8 cellular contexts compared by ENCODE assay signal in genomic region chr9:133162802-133163558, GRCh38. TPM values are rescaled to one million over a fixed set of nuclear protein-coding genes. Genes with fewer than 3 reads are reported as not detected.
DNase-seq lines count a peak whose midpoint lies in the region; ATAC-seq and TF ChIP-seq lines count a peak whose summit lies in the region.

No MANE protein-coding gene starts in this region.

- H3K27me3 ChIP-seq in mucosa of stomach (ENCODE audit: control insufficient read depth, insufficient read depth, low read length) (peaks cover 7% of the 10 kb centered on the region), uterus (no peaks in the 10 kb centered on the region)

- peak overlapping the region; percentile 60 to 79 for H3K27ac ChIP-seq in uterus

- H3K36me3 ChIP-seq in mucosa of stomach (ENCODE audit: control insufficient read depth, insufficient read depth, low read length) (no peaks in the 10 kb centered on the region), uterus (no peaks in the 10 kb centered on the region)

- H3K4me3 ChIP-seq in mucosa of stomach (ENCODE audit: low read length) (peak overlapping the region; percentile 22), uterus (peak overlapping the region; percentile 61 to 73)

- DNase-seq in Right ventricle myocardium inferior (ENCODE audit: missing footprints) = no peak
- DNase-seq in cardiac septum (ENCODE audit: low spot score) = no peak
- peak; percentile 57 for DNase-seq in ecto neural progenitor cell (ENCODE audit: low spot score)
- no peak for DNase-seq in uterus
- DNase-seq in anterior cingulate cortex (lab: John Stamatoyannopoulos, UW) = no peak
- DNase-seq in left colon = no peak

- TF ChIP-seq POLR2A in uterus (IDR thresholded peaks at IDR 0.05) = no peak

- ATAC-seq in Right ventricle myocardium inferior (peak; percentile 18), HG02981 (IDR thresholded peaks at IDR 0.05; ENCODE audit: unreplicated experiment) (no peak), left colon (no peak)

- peaks cover 13% of the 10 kb centered on the region for H3K4me1 ChIP-seq in mucosa of stomach (ENCODE audit: control insufficient read depth, insufficient read depth, low read length)
- H3K4me1 ChIP-seq in uterus = no peaks in the 10 kb centered on the region

- H3K9me3 ChIP-seq in mucosa of stomach (ENCODE audit: control insufficient read depth, low read length) = no peaks in the 10 kb centered on the region
- H3K9me3 ChIP-seq in uterus = no peaks in the 10 kb centered on the region

- peak overlapping the region; percentile 71 for H3K9ac ChIP-seq in mucosa of stomach (ENCODE audit: low read length)

- TF ChIP-seq CTCF in uterus (IDR thresholded peaks at IDR 0.05) = no peak

- intact Hi-C loops in Right ventricle myocardium inferior (cut with DNase I) (no loop called here), cardiac septum (cut with DNase I) (no loop called here), uterus (cut with DNase I; ENCODE audit: low total_unique reads) (no loop called here), left colon (cut with DNase I, micrococcal nuclease) (no loop called here)

RNA-seq across cellular contexts. Expression of gene GBGT1, which starts 0.7 kb away (rescaled TPM):
- total RNA-seq in Right ventricle myocardium inferior (8.2 TPM), cardiac septum (4.6 TPM), uterus (10 to 100 TPM in 2 of 4 donors, 1 to 10 TPM in 2; 3.5 to 28.5 (median 9.8) TPM), left colon (1 to 10 TPM; 4.9 to 5.5 TPM)

RNA-seq across cellular contexts. Expression of gene RALGDS, which starts 41.9 kb away (rescaled TPM):
- total RNA-seq in Right ventricle myocardium inferior (33.7 TPM), cardiac septum (23.9 TPM), uterus (10 to 100 TPM; 14.1 to 67.9 (median 30.3) TPM), left colon (10 to 100 TPM; 29.1 to 49.1 TPM)

RNA-seq across cellular contexts. Expression of gene OBP2B, which starts 46.1 kb away (rescaled TPM):
- total RNA-seq in Right ventricle myocardium inferior = not detected
- total RNA-seq in cardiac septum = not detected
- total RNA-seq in uterus = not detected
- not detected for total RNA-seq in left colon
